Comparison of ENCODE assay signal across 21 cellular contexts in genomic region chr2:217276433-217276832, GRCh38.
A peak's percentile ranks its signal among the peaks of the same experiment; 100 is the strongest.
DNase-seq lines count a peak whose midpoint lies in the region; ATAC-seq, FAIRE-seq and TF ChIP-seq lines count a peak whose summit lies in the region.
"Had no signal": no experiment of that assay in that cellular context is flagged by ENCODE, and none has a peak within 500 bp of the region (broad histone marks: within the 10 kb centered on the region; RNA-seq: fewer than 3 reads in every experiment).

No MANE protein-coding gene starts in this region.

- POLR2A ChIA-PET in A549 (lab: Yijun Ruan, JAX) (no interaction called here), PC-3 (lab: Charles Lee; ENCODE audit: unreplicated experiment) (no interaction called here), K562 (lab: Yijun Ruan, JAX) (no interaction called here)

- no peak overlapping the region for H2AK5ac ChIP-seq in H9 (ENCODE audit: insufficient read length, low read length)

- FAIRE-seq in A549 (lab: Jason Lieb, UNC), result no peak
- FAIRE-seq in K562 (lab: Jason Lieb, UNC), result no peak
- FAIRE-seq: GM12891, GM18507 had no signal

- H2BK15ac ChIP-seq in H9 (ENCODE audit: low read depth, low read length), result no peak overlapping the region

- H3K9me2 ChIP-seq in PC-3 (replicated peaks; ENCODE audit: low read length), result no peaks in the 10 kb centered on the region

- TF ChIP-seq EP300 in A549 (IDR thresholded peaks at IDR 0.05) (no peak), K562 (IDR thresholded peaks at IDR 0.05; ENCODE audit: low read length) (no peak)

- no peak overlapping the region for H2BK120ac ChIP-seq in H9 (ENCODE audit: low read depth, low read length, poor library complexity, severe bottlenecking)

- H3K4me2 ChIP-seq in A549 (no peak overlapping the region), PC-3 (ENCODE audit: low read length) (no peak overlapping the region), K562 (ENCODE audit: insufficient read depth, low read length) (no peak overlapping the region), H9 (ENCODE audit: insufficient read depth, insufficient read length, low read length) (no peak overlapping the region)
- H3K4me2 ChIP-seq: GM23338 had no signal

- H3K27ac ChIP-seq in A549, result no peak overlapping the region
- peak overlapping the region; percentile 94 for H3K27ac ChIP-seq in PC-3 (ENCODE audit: low read length)
- no peak overlapping the region for H3K27ac ChIP-seq in K562 (ENCODE audit: extremely low read depth, low read depth, low read length)
- no peak overlapping the region for H3K27ac ChIP-seq in H9 (ENCODE audit: insufficient read length, low read depth, low read length)

- H2BK12ac ChIP-seq in H9 (ENCODE audit: insufficient read length, low read depth, low read length), result no peak overlapping the region

- in situ Hi-C loops in K562 (cut with MboI), result no loop called here

- no peak overlapping the region for H4K8ac ChIP-seq in H9 (replicated peaks; ENCODE audit: insufficient read length, low read depth, low read length)

- no peak overlapping the region for H3K14ac ChIP-seq in H9 (ENCODE audit: insufficient read depth, low read length)

- H3K18ac ChIP-seq in H9 (ENCODE audit: insufficient read length, low read depth, low read length), result no peak overlapping the region

- peak overlapping the region in 2 of 3 experiments; percentile 16 to 31 for H3K27ac Mint-ChIP-seq in nephron
- H3K27ac Mint-ChIP-seq in H9, result no peak overlapping the region
- H3K27ac Mint-ChIP-seq: CD4-positive, alpha-beta memory T cell; GM23338 had no signal

- H4K91ac ChIP-seq in H9 (ENCODE audit: insufficient read length, low read depth, low read length), result no peak overlapping the region

- TF ChIP-seq POLR2A in A549 (IDR thresholded peaks at IDR 0.05; ENCODE audit: low read length) (no peak), K562 (conservative IDR thresholded peaks at IDR 0.05) (no peak)

- H3K79me2 ChIP-seq in PC-3 (ENCODE audit: low read length) (no peaks in the 10 kb centered on the region), K562 (ENCODE audit: control insufficient read depth, insufficient read depth, low read length) (no peaks in the 10 kb centered on the region), H9 (ENCODE audit: insufficient read depth, low read length) (no peaks in the 10 kb centered on the region)

- TF ChIP-seq CTCF in A549 (IDR thresholded peaks at IDR 0.05) (no peak), PC-3 (conservative IDR thresholded peaks at IDR 0.05; ENCODE audit: low read depth, low read length) (no peak), K562 (IDR thresholded peaks at IDR 0.05 in 2 of 3, conservative IDR thresholded peaks at IDR 0.05 in 1 of 3; ENCODE audit: insufficient read depth in 2 of 3, low read depth in 1 of 3, low read length in 3 of 3) (no peak), nephron (IDR thresholded peaks at IDR 0.05; ENCODE audit: unreplicated experiment in 3 of 3) (no peak), H9 (conservative IDR thresholded peaks at IDR 0.05) (no peak)

- H3K4me1 Mint-ChIP-seq in nephron (peaks cover 51% of the 10 kb centered on the region), H9 (no peaks in the 10 kb centered on the region)
- H3K4me1 Mint-ChIP-seq: CD4-positive, alpha-beta memory T cell; GM23338 had no signal

- intact Hi-C loops in PC-3 (cut with micrococcal nuclease) (loop anchor here (2.0 to 5.0 kb wide), 4 partner anchors 39 to 234 kb away; no protein-coding TSS in a partner anchor), K562 (cut with micrococcal nuclease) (no loop called here)

- H3K4me3 Mint-ChIP-seq in nephron (no peak overlapping the region), H9 (no peak overlapping the region)
- H3K4me3 Mint-ChIP-seq: CD4-positive, alpha-beta memory T cell; GM23338; HFFc6 had no signal

- H4K20me1 ChIP-seq in PC-3 (ENCODE audit: low read length), result no peaks in the 10 kb centered on the region
- no peaks in the 10 kb centered on the region for H4K20me1 ChIP-seq in K562 (replicated peaks; ENCODE audit: control insufficient read depth, insufficient read depth, low read length)
- H4K20me1 ChIP-seq in H9 (ENCODE audit: control insufficient read depth, insufficient read depth, insufficient read length), result no peaks in the 10 kb centered on the region

- H2AFZ ChIP-seq in PC-3 (ENCODE audit: low read length) (no peak overlapping the region), K562 (ENCODE audit: low read depth, low read length) (no peak overlapping the region), H9 (ENCODE audit: low read length) (no peak overlapping the region)
- H2AFZ ChIP-seq: GM23338 had no signal

- no peak overlapping the region for H3T11ph ChIP-seq in H9 (ENCODE audit: low read length)

- no peak for DNase-seq in A549 (ENCODE audit: low read depth in 1 of 2, low spot score in 1 of 2)
- DNase-seq in PC-3, result no peak
- no peak for DNase-seq in K562 (ENCODE audit: extremely low read depth in 1 of 4, low spot score in 3 of 4)
- no peak for DNase-seq in H9
- no peak for DNase-seq in NCI-H82 (lab: John Stamatoyannopoulos, UW)
- DNase-seq in retina, result no peak
- DNase-seq: 8988T; C1 segment of cervical spinal cord; Calu3; CD4-positive, alpha-beta memory T cell; COR-L47; DMS53; DMS79 treated with DMSO at 0.1 percent for 48 hours; GF-D8; HFFc6 had no signal

- peaks cover 8% of the 10 kb centered on the region for H3F3A ChIP-seq in PC-3 (ENCODE audit: low read length, unreplicated experiment)

- H3K27me3 Mint-ChIP-seq in nephron (ENCODE audit: low read depth), result peaks cover 5% of the 10 kb centered on the region
- peaks cover 100% of the 10 kb centered on the region for H3K27me3 Mint-ChIP-seq in H9 (ENCODE audit: low read depth)

- peaks cover 14% of the 10 kb centered on the region for H3K4me1 ChIP-seq in A549
- H3K4me1 ChIP-seq in PC-3 (ENCODE audit: insufficient read depth, low read length), result peaks cover 42% of the 10 kb centered on the region
- no peaks in the 10 kb centered on the region for H3K4me1 ChIP-seq in K562 (replicated peaks in 1 of 2; ENCODE audit: control insufficient read depth in 2 of 2, insufficient read depth in 2 of 2, low read length in 2 of 2)
- H3K4me1 ChIP-seq in H9 (ENCODE audit: insufficient read depth, low read length), result no peaks in the 10 kb centered on the region

- ATAC-seq in A549, result no peak
- no peak for ATAC-seq in PC-3
- ATAC-seq in K562, result no peak
- no peak for ATAC-seq in HG02970 (IDR thresholded peaks at IDR 0.05; ENCODE audit: low FRiP score, unreplicated experiment)
- ATAC-seq: GM23338 had no signal

- no TSS peak for BruUV-seq in PC-3 (replicated peaks; lab: Mats Ljungman, UMichigan)
- BruUV-seq in K562 (replicated peaks; lab: Mats Ljungman, UMichigan), result no TSS peak

- H3K23ac ChIP-seq in H9 (ENCODE audit: insufficient read length, low read depth, low read length), result no peak overlapping the region

- H3K9me1 ChIP-seq in K562 (ENCODE audit: control insufficient read depth, insufficient read depth, low read length), result no peaks in the 10 kb centered on the region

- WGBS in A549 (ENCODE audit: missing lambda C conversion rate), result 82% methylated on average over 4 of the region's 4 CpGs
- 8% methylated on average over 4 of the region's 4 CpGs for WGBS in K562 (ENCODE audit: insufficient coverage, low coverage, missing lambda C conversion rate)
- no CpG with 5 or more reads among the region's 4 CpGs for WGBS in H9 (ENCODE audit: extremely low coverage, insufficient read length, low lambda C conversion rate)

- H3K27me3 ChIP-seq in PC-3 (ENCODE audit: low read length) (no peaks in the 10 kb centered on the region), K562 (ENCODE audit: control insufficient read depth in 2 of 2, insufficient read depth in 2 of 2, low read length in 2 of 2) (0 out of 5 replicates have a peak, but pooled peaks cover 0 to 4% of the 10 kb centered on the region in 2 experiments), H9 (ENCODE audit: insufficient read depth, low read length) (peaks cover 53% of the 10 kb centered on the region)

- H3K36me3 Mint-ChIP-seq in nephron (ENCODE audit: low read depth) (no peaks in the 10 kb centered on the region), H9 (ENCODE audit: insufficient read depth in 1 of 3, low read depth in 3 of 3) (no peaks in the 10 kb centered on the region)
- H3K36me3 Mint-ChIP-seq: CD4-positive, alpha-beta memory T cell had no signal

- H3K4me3 ChIP-seq in A549 (no peak overlapping the region), PC-3 (ENCODE audit: low read length) (no peak overlapping the region), K562 (no peak overlapping the region)
- H3K4me3 ChIP-seq: GM23338, HAP-1 had no signal

- no peaks in the 10 kb centered on the region for H3K79me1 ChIP-seq in H9 (ENCODE audit: insufficient read depth, low read depth, low read length, poor library complexity, severe bottlenecking)

- no peak for TF ChIP-seq RAD21 in A549 (conservative IDR thresholded peaks at IDR 0.05 in 1 of 2, IDR thresholded peaks at IDR 0.05 in 1 of 2)
- TF ChIP-seq RAD21 in K562 (CRISPR knock-in tag; conservative IDR thresholded peaks at IDR 0.05 in 1 of 2, IDR thresholded peaks at IDR 0.05 in 1 of 2), result no peak

- H3K36me3 ChIP-seq in PC-3 (ENCODE audit: low read depth, low read length) (no peaks in the 10 kb centered on the region), K562 (ENCODE audit: control insufficient read depth, insufficient read depth, low read length) (no peaks in the 10 kb centered on the region)
- H3K36me3 ChIP-seq: HAP-1 had no signal

- H3K23me2 ChIP-seq in H9 (ENCODE audit: insufficient read length, low read depth, low read length, poor library complexity, severe bottlenecking), result no peaks in the 10 kb centered on the region

- H4K5ac ChIP-seq in H9 (ENCODE audit: insufficient read length, low read depth, low read length), result no peak overlapping the region

- no peak overlapping the region for H3K4ac ChIP-seq in H9 (ENCODE audit: low read depth, low read length)

- CTCF ChIA-PET in A549 (lab: Yijun Ruan, JAX), result no interaction called here
- CTCF ChIA-PET in PC-3 (lab: Charles Lee), result no interaction called here
- CTCF ChIA-PET in K562 (lab: Yijun Ruan, JAX; ENCODE audit: low intra/inter-chr PET ratio), result no interaction called here

- no peak overlapping the region for H3K56ac ChIP-seq in H9 (ENCODE audit: insufficient read length, low read depth, low read length)

- H2BK5ac ChIP-seq in H9 (ENCODE audit: insufficient read length, low read length), result no peak overlapping the region

- no peak overlapping the region for H2BK20ac ChIP-seq in H9 (ENCODE audit: low read depth, low read length, poor library complexity, severe bottlenecking)

- H3K9ac ChIP-seq in PC-3 (ENCODE audit: low read length), result peak overlapping the region; percentile 70
- no peak overlapping the region for H3K9ac ChIP-seq in K562 (ENCODE audit: insufficient read depth in 1 of 2, low read depth in 2 of 2, low read length in 2 of 2)
- no peak overlapping the region for H3K9ac ChIP-seq in H9 (ENCODE audit: extremely low read depth, insufficient read length, low read length)

- H3K9me3 ChIP-seq in A549 (no peaks in the 10 kb centered on the region), PC-3 (ENCODE audit: low read length) (no peaks in the 10 kb centered on the region), K562 (replicated peaks; ENCODE audit: control insufficient read depth, insufficient read depth, low read depth, low read length) (no peaks in the 10 kb centered on the region), H9 (ENCODE audit: control insufficient read depth, low read depth, low read length) (no peaks in the 10 kb centered on the region)
- H3K9me3 ChIP-seq: HAP-1 had no signal

- H3K9me3 Mint-ChIP-seq in nephron, result no peaks in the 10 kb centered on the region
- peaks cover 0 to 4% of the 10 kb centered on the region in 2 experiments; a peak in 2 of 5 replicates for H3K9me3 Mint-ChIP-seq in H9
- H3K9me3 Mint-ChIP-seq: CD4-positive, alpha-beta memory T cell; GM23338; HFFc6 had no signal

Comparison
In these comparisons a context has a peak if more than half of its experiments do, and no peak if none do; other contexts are left out.
1. H3K27ac Mint-ChIP-seq: peak in nephron (2 of 3); none in H9 (0 of 3).
2. Of the 35 proteins assayed by ChIP-seq in both K562 and A549: peak only in K562: none; only in A549: MAFK; in both: none; in neither: 34.